ENCODE assay signal across 9 cellular contexts in genomic region chr10:124064676-124065075, GRCh38. TPM values are rescaled to one million over a fixed set of nuclear protein-coding genes. Genes with fewer than 3 reads are reported as not detected.
DNase-seq lines count a peak whose midpoint lies in the region; ATAC-seq and TF ChIP-seq lines count a peak whose summit lies in the region.
"Had no signal": no experiment of that assay in that cellular context is flagged by ENCODE, and none has a peak within 500 bp of the region (broad histone marks: within the 10 kb centered on the region; RNA-seq: fewer than 3 reads in every experiment).

No MANE protein-coding gene starts in this region.

- peaks cover 13% of the 10 kb centered on the region for H3K4me1 Mint-ChIP-seq in activated CD4-positive, alpha-beta T cell treated with anti-CD3 and anti-CD28 coated beads, Interleukin-2, amount 10 ng/mL, durations not matched to agents 24 days and 14 days
- H3K4me1 Mint-ChIP-seq in stimulated activated naive B cell treated with anti-CD40 and anti-IgM and Interleukin-4, amounts not matched to agents 10 μg/mL and 1 μg/mL and 100 μg/mL, for 72 hours, result peaks cover 28 to 66% of the 10 kb centered on the region in 2 donors

- intact Hi-C loops in activated CD4-positive, alpha-beta T cell treated with anti-CD3 and anti-CD28 coated beads, Interleukin-2, amount 10 ng/mL, durations not matched to agents 24 days and 14 days (cut with micrococcal nuclease), result no loop called here
- intact Hi-C loops in esophagus squamous epithelium (cut with DNase I), result no loop called here

- peak overlapping the region; percentile 48 for H3K27ac ChIP-seq in RWPE1
- peak overlapping the region; percentile 31 to 82 (median 60) for H3K27ac ChIP-seq in esophagus squamous epithelium

- H3K4me3 ChIP-seq in esophagus squamous epithelium, result peak overlapping the region in 2 of 4 donors; percentile 7 to 35

- TF ChIP-seq POLR2A in esophagus squamous epithelium (IDR thresholded peaks at IDR 0.05), result no peak

- H3K9me3 Mint-ChIP-seq in activated CD4-positive, alpha-beta T cell treated with anti-CD3 and anti-CD28 coated beads, Interleukin-2, amount 10 ng/mL, durations not matched to agents 24 days and 14 days, result no peaks in the 10 kb centered on the region
- H3K9me3 Mint-ChIP-seq in stimulated activated naive B cell treated with anti-CD40 and anti-IgM and Interleukin-4, amounts not matched to agents 10 μg/mL and 1 μg/mL and 100 μg/mL, for 72 hours, result no peaks in the 10 kb centered on the region

- POLR2A ChIA-PET in RWPE1 (lab: Yijun Ruan, JAX; ENCODE audit: low non-redundant PET), result no interaction called here

- no peaks in the 10 kb centered on the region for H3K36me3 ChIP-seq in esophagus squamous epithelium

- peak overlapping the region; percentile 50 for H3K27ac Mint-ChIP-seq in activated CD4-positive, alpha-beta T cell treated with anti-CD3 and anti-CD28 coated beads, Interleukin-2, amount 10 ng/mL, durations not matched to agents 24 days and 14 days
- H3K27ac Mint-ChIP-seq in stimulated activated naive B cell treated with anti-CD40 and anti-IgM and Interleukin-4, amounts not matched to agents 10 μg/mL and 1 μg/mL and 100 μg/mL, for 72 hours, result peak overlapping the region; percentile 59

- H3K4me1 ChIP-seq in esophagus squamous epithelium, result peaks cover 3 to 87% (median 47%) of the 10 kb centered on the region in 3 donors

- TF ChIP-seq CTCF in RWPE1 (conservative IDR thresholded peaks at IDR 0.05; ENCODE audit: low read depth), result no peak
- no peak for TF ChIP-seq CTCF in esophagus squamous epithelium (IDR thresholded peaks at IDR 0.05)

- peaks cover 9% of the 10 kb centered on the region for H3K27me3 Mint-ChIP-seq in activated CD4-positive, alpha-beta T cell treated with anti-CD3 and anti-CD28 coated beads, Interleukin-2, amount 10 ng/mL, durations not matched to agents 24 days and 14 days
- no peaks in the 10 kb centered on the region for H3K27me3 Mint-ChIP-seq in stimulated activated naive B cell treated with anti-CD40 and anti-IgM and Interleukin-4, amounts not matched to agents 10 μg/mL and 1 μg/mL and 100 μg/mL, for 72 hours

- H3K36me3 Mint-ChIP-seq in activated CD4-positive, alpha-beta T cell treated with anti-CD3 and anti-CD28 coated beads, Interleukin-2, amount 10 ng/mL, durations not matched to agents 24 days and 14 days (ENCODE audit: low read depth), result no peaks in the 10 kb centered on the region
- no peaks in the 10 kb centered on the region for H3K36me3 Mint-ChIP-seq in stimulated activated naive B cell treated with anti-CD40 and anti-IgM and Interleukin-4, amounts not matched to agents 10 μg/mL and 1 μg/mL and 100 μg/mL, for 72 hours

- H3K9me3 ChIP-seq in esophagus squamous epithelium, result no peaks in the 10 kb centered on the region

- ATAC-seq in stimulated activated naive B cell treated with anti-CD40 and anti-IgM and Interleukin-4, amounts not matched to agents 10 μg/mL and 1 μg/mL and 100 μg/mL, for 72 hours (replicated peaks), result peak; percentile 57 to 75
- ATAC-seq in GM18873 (IDR thresholded peaks at IDR 0.05; ENCODE audit: low FRiP score, unreplicated experiment) (no peak), HG03139 (IDR thresholded peaks at IDR 0.05; ENCODE audit: unreplicated experiment) (no peak)

- DNase-seq in activated CD4-positive, alpha-beta T cell treated with anti-CD3 and anti-CD28 coated beads, Interleukin-2, amount 10 ng/mL, durations not matched to agents 24 days and 14 days, result peak; percentile 56
- DNase-seq in activated CD4-positive, alpha-beta T cell treated with anti-CD3 and anti-CD28 coated beads, Interleukin-2, amount 50 U/mL, for 48 hours, result no peak
- DNase-seq in RWPE1 (ENCODE audit: low spot score) (no peak), esophagus squamous epithelium (lab: John Stamatoyannopoulos, UW) (no peak), putamen (ENCODE audit: low spot score) (no peak)
- no peak for DNase-seq in stimulated activated naive B cell treated with anti-CD40 and anti-IgM and Interleukin-4, amounts not matched to agents 10 μg/mL and 1 μg/mL and 100 μg/mL, for 72 hours
- DNase-seq: NCI-H510A had no signal

- 68 to 94% methylated on average over 5 to 6 of the region's 6 CpGs for WGBS in esophagus squamous epithelium, 2 donors

- peak overlapping the region; percentile 39 for H3K4me3 Mint-ChIP-seq in activated CD4-positive, alpha-beta T cell treated with anti-CD3 and anti-CD28 coated beads, Interleukin-2, amount 10 ng/mL, durations not matched to agents 24 days and 14 days
- H3K4me3 Mint-ChIP-seq in stimulated activated naive B cell treated with anti-CD40 and anti-IgM and Interleukin-4, amounts not matched to agents 10 μg/mL and 1 μg/mL and 100 μg/mL, for 72 hours, result peak overlapping the region; percentile 2 to 55

- CTCF ChIA-PET in RWPE1 (lab: Yijun Ruan, JAX), result no interaction called here

- no peaks in the 10 kb centered on the region for H3K27me3 ChIP-seq in esophagus squamous epithelium

RNA-seq across cellular contexts. Expression of gene CHST15, which starts 28.7 kb away (rescaled TPM):
- total RNA-seq in activated CD4-positive, alpha-beta T cell treated with anti-CD3 and anti-CD28 coated beads, Interleukin-2, amount 10 ng/mL, durations not matched to agents 24 days and 14 days, result 0.16 and 0.36 TPM in 2 replicates
- 10 to 100 TPM in 2 of 4 donors, 1 to 10 TPM in 2; 4.0 to 23.0 (median 13.8) TPM for total RNA-seq in esophagus squamous epithelium

Comparison
In these comparisons a context has a peak if more than half of its experiments do, and no peak if none do; other contexts are left out.
1. ATAC-seq: peak in stimulated activated naive B cell treated with anti-CD40 and anti-IgM and Interleukin-4, amounts not matched to agents 10 μg/mL and 1 μg/mL and 100 μg/mL, for 72 hours (2 of 2); none in GM18873 (single experiment) and HG03139 (single experiment).